18 cellular contexts compared by ENCODE assay signal in genomic region chr7:48455363-48455762, GRCh38.
DNase-seq lines count a peak whose midpoint lies in the region; ATAC-seq, FAIRE-seq and TF ChIP-seq lines count a peak whose summit lies in the region.
"Had no signal": no experiment of that assay in that cellular context is flagged by ENCODE, and none has a peak within 500 bp of the region (broad histone marks: within the 10 kb centered on the region; RNA-seq: fewer than 3 reads in every experiment).

No MANE protein-coding gene starts in this region.

- FAIRE-seq in urothelium cell line (lab: Jason Lieb, UNC) = no peak
- no peak for FAIRE-seq in GM12892 (lab: Jason Lieb, UNC)
- FAIRE-seq: A549 had no signal

- H3K4me2 ChIP-seq in SK-N-SH = no peak overlapping the region
- H3K4me2 ChIP-seq: A549, BLaER1 had no signal

- POLR2A ChIA-PET in SK-N-SH (lab: Yijun Ruan, JAX) = no interaction called here

- TF ChIP-seq RAD21 in SK-N-SH (IDR thresholded peaks at IDR 0.05; ENCODE audit: low read length) = no peak

- no peak for TF ChIP-seq EP300 in SK-N-SH (IDR thresholded peaks at IDR 0.05; ENCODE audit: borderline replicate concordance in 1 of 2, low read depth in 1 of 2, low read length in 1 of 2)

- H3K27ac Mint-ChIP-seq in endodermal cell = no peak overlapping the region
- H3K27ac Mint-ChIP-seq in neural crest cell (ENCODE audit: unreplicated experiment) = peak overlapping the region; percentile 19
- H3K27ac Mint-ChIP-seq: CD14-positive monocyte; CD4-positive, alpha-beta memory T cell had no signal

- H3K27me3 Mint-ChIP-seq in endodermal cell (ENCODE audit: insufficient read depth) (no peaks in the 10 kb centered on the region), neural crest cell (ENCODE audit: low read depth) (no peaks in the 10 kb centered on the region)
- H3K27me3 Mint-ChIP-seq: CD4-positive, alpha-beta memory T cell had no signal

- H3K36me3 Mint-ChIP-seq in endodermal cell (ENCODE audit: low read depth) = no peaks in the 10 kb centered on the region
- no peaks in the 10 kb centered on the region for H3K36me3 Mint-ChIP-seq in neural crest cell (ENCODE audit: low read depth)
- H3K36me3 Mint-ChIP-seq: CD14-positive monocyte; CD4-positive, alpha-beta memory T cell had no signal

- no peak overlapping the region for H2AFZ ChIP-seq in SK-N-SH (ENCODE audit: low read depth)

- no peaks in the 10 kb centered on the region for H3K79me2 ChIP-seq in SK-N-SH (ENCODE audit: insufficient read depth)

- H3K4me1 Mint-ChIP-seq in endodermal cell (no peaks in the 10 kb centered on the region), neural crest cell (no peaks in the 10 kb centered on the region)
- H3K4me1 Mint-ChIP-seq: CD4-positive, alpha-beta memory T cell had no signal

- H3F3A ChIP-seq in SK-N-SH (replicated peaks; ENCODE audit: insufficient read depth) = no peaks in the 10 kb centered on the region

- ATAC-seq in SK-N-SH treated with all-trans-retinoic acid at 6 μM for 48 hours = peak; percentile 28; the same call in 1 of the 3 replicates
- ATAC-seq: A549 had no signal

- H4K20me1 ChIP-seq in SK-N-SH (ENCODE audit: insufficient read depth) = no peaks in the 10 kb centered on the region
- H4K20me1 ChIP-seq: BLaER1 had no signal

- no peak for TF ChIP-seq POLR2A in GM12892 (IDR thresholded peaks at IDR 0.05; ENCODE audit: low read depth, low read length)

- H3K9me3 ChIP-seq in SK-N-SH (no peaks in the 10 kb centered on the region), endodermal cell (ENCODE audit: control insufficient read depth, low read length) (no peaks in the 10 kb centered on the region)
- H3K9me3 ChIP-seq: A549 had no signal

- H3K36me3 ChIP-seq in SK-N-SH (replicated peaks in 1 of 2; ENCODE audit: control insufficient read depth in 1 of 2, insufficient read depth in 2 of 2, low read length in 1 of 2) = no peaks in the 10 kb centered on the region
- no peaks in the 10 kb centered on the region for H3K36me3 ChIP-seq in endodermal cell (ENCODE audit: control insufficient read depth, insufficient read depth, low read length)
- H3K36me3 ChIP-seq: BLaER1 had no signal

- no peaks in the 10 kb centered on the region for H3K9me2 ChIP-seq in SK-N-SH

- H3K27me3 ChIP-seq in SK-N-SH (ENCODE audit: insufficient read depth) (peaks cover 62% of the 10 kb centered on the region), endodermal cell (ENCODE audit: control insufficient read depth, insufficient read depth, low read length, poor library complexity, severe bottlenecking) (peaks cover 6% of the 10 kb centered on the region)
- H3K27me3 ChIP-seq: BLaER1 had no signal

- CTCF ChIA-PET in SK-N-SH (lab: Yijun Ruan, JAX) = interaction anchor here (1.0 kb wide), 1 partner anchor 12 kb away, joined by 3 read pairs; no protein-coding TSS in a partner anchor

- H3K4me3 ChIP-seq in SK-N-SH (ENCODE audit: low read depth in 2 of 2, low read length in 1 of 2) (no peak overlapping the region), endodermal cell (ENCODE audit: low read length) (no peak overlapping the region)
- H3K4me3 ChIP-seq: A549, BLaER1 had no signal

- H3K27ac ChIP-seq in SK-N-SH (ENCODE audit: low read depth in 2 of 2, low read length in 1 of 2) (no peak overlapping the region), endodermal cell (ENCODE audit: low read depth, low read length) (no peak overlapping the region)
- H3K27ac ChIP-seq: 22Rv1, A549, BLaER1 had no signal

- 6% methylated on average over 16 of the region's 17 CpGs for WGBS in SK-N-SH (ENCODE audit: low lambda C conversion rate)
- WGBS in endodermal cell (ENCODE audit: insufficient coverage in 1 of 2, insufficient read length in 1 of 2), 2 experiments = 96 to 97% methylated on average over 5 to 17 of the region's 17 CpGs

- H3K4me3 Mint-ChIP-seq in endodermal cell (peak overlapping the region; percentile 34), neural crest cell (no peak overlapping the region)
- H3K4me3 Mint-ChIP-seq: CD4-positive, alpha-beta memory T cell had no signal

- TF ChIP-seq CTCF in SK-N-SH (IDR thresholded peaks at IDR 0.05) (no peak), endodermal cell (conservative IDR thresholded peaks at IDR 0.05) (no peak), neural crest cell (conservative IDR thresholded peaks at IDR 0.05) (no peak)

- DNase-seq in SK-N-SH (no peak), endodermal cell (no peak), neural crest cell (ENCODE audit: low read depth, low spot score) (no peak), urothelium cell line (ENCODE audit: low spot score) (peak; percentile 32), hippocampal formation (lab: John Stamatoyannopoulos, UW) (no peak), GM12892 (ENCODE audit: insufficient read length) (no peak)
- no peak for DNase-seq in stimulated activated naive CD4-positive, alpha-beta T cell treated with Interleukin-2 at 50 U/mL for 16 hours (lab: John Stamatoyannopoulos, UW)
- DNase-seq: AML-193; CD4-positive, alpha-beta memory T cell; DMS153; DMS79; GF-D8; HCEC 1CT had no signal

- H3K9ac ChIP-seq in SK-N-SH = no peak overlapping the region
- H3K9ac ChIP-seq in endodermal cell (ENCODE audit: extremely low read depth, low read length, poor library complexity, severe bottlenecking) = no peak overlapping the region
- H3K9ac ChIP-seq: BLaER1 had no signal

- H3K9me3 Mint-ChIP-seq in endodermal cell = no peaks in the 10 kb centered on the region
- no peaks in the 10 kb centered on the region for H3K9me3 Mint-ChIP-seq in neural crest cell
- H3K9me3 Mint-ChIP-seq: CD4-positive, alpha-beta memory T cell had no signal

- H3K4me1 ChIP-seq in SK-N-SH (ENCODE audit: control insufficient read depth in 1 of 2, insufficient read depth in 2 of 2, low read depth in 1 of 2, low read length in 1 of 2) (no peaks in the 10 kb centered on the region), endodermal cell (ENCODE audit: control insufficient read depth, insufficient read depth, low read length) (no peaks in the 10 kb centered on the region)
- H3K4me1 ChIP-seq: A549, BLaER1 had no signal

TF ChIP-seq in SK-N-SH treated with all-trans-retinoic acid at 6 μM for 48 hours, 23 proteins besides CTCF, POLR2A, EP300 and RAD21:
- TF ChIP-seq CSDC2 (CRISPR knock-in tag; IDR thresholded peaks at IDR 0.05) (no peak), TOX (CRISPR knock-in tag; IDR thresholded peaks at IDR 0.05; ENCODE audit: borderline replicate concordance) (no peak), TCF4 (CRISPR knock-in tag; IDR thresholded peaks at IDR 0.05; ENCODE audit: borderline replicate concordance) (no peak), ZFP3 (CRISPR knock-in tag; IDR thresholded peaks at IDR 0.05) (no peak), ARNTL (CRISPR knock-in tag; IDR thresholded peaks at IDR 0.05; ENCODE audit: borderline replicate concordance, low read depth) (no peak), ZNF70 (CRISPR knock-in tag; IDR thresholded peaks at IDR 0.05) (no peak), ZC3H10 (CRISPR knock-in tag; IDR thresholded peaks at IDR 0.05) (no peak), ZNF565 (CRISPR knock-in tag; conservative IDR thresholded peaks at IDR 0.05; ENCODE audit: low read depth) (no peak)

TF ChIP-seq in SK-N-SH, 30 proteins besides CTCF, POLR2A, EP300 and RAD21:
- TF ChIP-seq FOXM1 (IDR thresholded peaks at IDR 0.05; ENCODE audit: low read depth) = no peak
- no peak for TF ChIP-seq RCOR1 (IDR thresholded peaks at IDR 0.05; ENCODE audit: low read length)
- no peak for TF ChIP-seq TAF1 (IDR thresholded peaks at IDR 0.05; ENCODE audit: borderline replicate concordance, low read depth, low read length)
